Comparison of ENCODE assay signal across 11 cellular contexts in the genomic region with DNA sequence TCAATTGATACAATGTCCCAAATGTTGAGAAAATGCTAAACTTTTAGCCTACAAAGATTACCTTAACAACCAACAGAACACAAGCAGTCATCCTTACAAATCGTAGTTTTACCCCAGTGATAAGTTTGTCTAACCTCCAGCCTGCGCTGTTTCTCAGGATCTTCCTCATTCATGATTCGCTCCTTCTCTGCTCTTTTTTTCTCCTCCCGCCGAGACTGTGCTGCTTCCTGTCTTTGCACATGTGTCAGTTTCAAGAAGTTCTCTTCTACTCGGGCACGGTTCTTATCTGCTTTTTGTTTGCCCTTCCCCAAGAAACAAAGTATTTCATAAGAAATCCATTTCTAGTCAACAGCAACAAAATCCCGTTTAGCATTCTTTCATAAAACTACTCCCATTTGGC. TPM values are rescaled to one million over a fixed set of nuclear protein-coding genes. Genes with fewer than 3 reads are reported as not detected.
DNase-seq lines count a peak whose midpoint lies in the region; ATAC-seq, FAIRE-seq and TF ChIP-seq lines count a peak whose summit lies in the region.
"Had no signal": no experiment of that assay in that cellular context is flagged by ENCODE, and none has a peak within 500 bp of the region (broad histone marks: within the 10 kb centered on the region; RNA-seq: fewer than 3 reads in every experiment).

No MANE protein-coding gene starts in this region.

- H3K27ac ChIP-seq in esophagus muscularis mucosa (replicated peaks in 1 of 4): no peak overlapping the region
- H3K27ac ChIP-seq in lower lobe of right lung: no peak overlapping the region
- no peak overlapping the region for H3K27ac ChIP-seq in small intestine (ENCODE audit: low read depth in 1 of 2, low read length in 1 of 2)

- no peak for TF ChIP-seq EP300 in esophagus muscularis mucosa (IDR thresholded peaks at IDR 0.05)

- H3K9me3 ChIP-seq in esophagus muscularis mucosa (no peaks in the 10 kb centered on the region), lower lobe of right lung (no peaks in the 10 kb centered on the region), small intestine (ENCODE audit: control insufficient read depth, low read depth) (no peaks in the 10 kb centered on the region)

- no peak for ATAC-seq in lower lobe of right lung

- intact Hi-C loops in esophagus muscularis mucosa (cut with DNase I) (no loop called here), lower lobe of right lung (cut with DNase I) (no loop called here)

- DNase-seq in Ammon's horn (ENCODE audit: low spot score) (peak; percentile 47), GM13976 (ENCODE audit: low spot score) (peak; percentile 17), UCSD-AML1 (lab: John Stamatoyannopoulos, UW; ENCODE audit: unreplicated experiment) (peak; percentile 22), globus pallidus (ENCODE audit: low spot score) (peak; percentile 36), esophagus muscularis mucosa (ENCODE audit: extremely low spot score) (no peak), lower lobe of right lung (no peak), small intestine (no peak)
- no peak for DNase-seq in stimulated activated CD4-positive, alpha-beta T cell treated with anti-CD3 and anti-CD28 coated beads, Interleukin-1b, Interleukin-23, amount 100 ng/mL, for 48 hours
- DNase-seq: activated CD4-positive, CD25-positive, alpha-beta regulatory T cell; aorta had no signal

- in situ Hi-C loops in GM13976 (cut with MboI; ENCODE audit: low sequenced_read_pairs, unreplicated experiment): no loop called here

- H3K4me1 ChIP-seq in esophagus muscularis mucosa: no peaks in the 10 kb centered on the region
- no peaks in the 10 kb centered on the region for H3K4me1 ChIP-seq in lower lobe of right lung
- no peaks in the 10 kb centered on the region for H3K4me1 ChIP-seq in small intestine (ENCODE audit: control insufficient read depth in 2 of 2, insufficient read depth in 1 of 2, low read depth in 1 of 2, low read length in 1 of 2)

- H3K27me3 ChIP-seq in esophagus muscularis mucosa (no peaks in the 10 kb centered on the region), lower lobe of right lung (ENCODE audit: low read depth) (no peaks in the 10 kb centered on the region), small intestine (ENCODE audit: control insufficient read depth in 2 of 2, insufficient read depth in 2 of 2, low read length in 2 of 2) (no peaks in the 10 kb centered on the region)

- no peak for TF ChIP-seq POLR2A in esophagus muscularis mucosa (IDR thresholded peaks at IDR 0.05; ENCODE audit: low read depth)

- no peak for TF ChIP-seq CTCF in GM13976 (IDR thresholded peaks at IDR 0.05; ENCODE audit: borderline replicate concordance, control extremely low read depth, extremely low read depth, insufficient read depth, missing control alignments)
- TF ChIP-seq CTCF in esophagus muscularis mucosa (IDR thresholded peaks at IDR 0.05): no peak
- TF ChIP-seq CTCF in lower lobe of right lung (IDR thresholded peaks at IDR 0.05): no peak

- H3K4me3 ChIP-seq in esophagus muscularis mucosa (no peak overlapping the region), lower lobe of right lung (no peak overlapping the region), small intestine (ENCODE audit: low read depth in 1 of 2, low read length in 2 of 2) (no peak overlapping the region)

- no peak for FAIRE-seq in small intestine (lab: Jason Lieb, UNC)
- FAIRE-seq: endothelial cell of umbilical vein had no signal

- H3K36me3 ChIP-seq in esophagus muscularis mucosa: peaks cover 42 to 100% (median 90%) of the 10 kb centered on the region in 4 donors
- H3K36me3 ChIP-seq in lower lobe of right lung: peaks cover 100% of the 10 kb centered on the region
- H3K36me3 ChIP-seq in small intestine (ENCODE audit: control insufficient read depth in 2 of 2, insufficient read depth in 2 of 2, low read length in 2 of 2): peaks cover 19 to 22% of the 10 kb centered on the region in 2 donors

- 69% methylated on average over 8 of the region's 8 CpGs for WGBS in esophagus muscularis mucosa
- 54 to 84% (median 68%) methylated on average over 8 of the region's 8 CpGs for WGBS in small intestine, 3 donors

RNA-seq across cellular contexts. Expression of a gene that starts 10.2 kb away (rescaled TPM):
- total RNA-seq in esophagus muscularis mucosa (10 to 100 TPM; 18.2 to 20.5 (median 20.1) TPM), lower lobe of right lung (32.8 TPM)
- polyA plus RNA-seq in small intestine: 10 to 100 TPM in 2 of 3 donors, 1 to 10 TPM in 1; 8.1 to 15.0 (median 11.5) TPM

RNA-seq across cellular contexts. Expression of a gene that starts 21.6 kb away (rescaled TPM):
- total RNA-seq in esophagus muscularis mucosa (10 to 100 TPM; 47.3 to 60.7 (median 56.2) TPM), lower lobe of right lung (80.2 TPM)
- 10 to 100 TPM; 19.5 to 87.0 (median 33.2) TPM for polyA plus RNA-seq in small intestine

RNA-seq across cellular contexts. Expression of a gene that starts 22.2 kb away (rescaled TPM):
- total RNA-seq in esophagus muscularis mucosa (10 to 100 TPM; 80.4 to 93.9 (median 84.3) TPM), lower lobe of right lung (101 TPM)
- 10 to 100 TPM; 43.5 to 52.2 (median 51.0) TPM for polyA plus RNA-seq in small intestine

RNA-seq across cellular contexts. Expression of a gene that starts 51.9 kb away (rescaled TPM):
- total RNA-seq in esophagus muscularis mucosa (10 to 100 TPM in 2 of 4 donors, 1 to 10 TPM in 2; 3.1 to 14.9 (median 8.0) TPM), lower lobe of right lung (25.9 TPM)
- polyA plus RNA-seq in small intestine: 10 to 100 TPM in 2 of 3 donors, 1 to 10 TPM in 1; 2.0 to 14.7 (median 11.6) TPM

Comparison
In these comparisons a context has a peak if more than half of its experiments do, and no peak if none do; other contexts are left out.
1. DNase-seq: peak in Ammon's horn (single experiment), GM13976 (single experiment), UCSD-AML1 (single experiment) and globus pallidus (single experiment); none in esophagus muscularis mucosa (single experiment), lower lobe of right lung (single experiment), small intestine (single experiment) and stimulated activated CD4-positive, alpha-beta T cell treated with anti-CD3 and anti-CD28 coated beads, Interleukin-1b, Interleukin-23, amount 100 ng/mL, for 48 hours (single experiment).